17 cellular contexts compared by ENCODE assay signal in the genomic region with DNA sequence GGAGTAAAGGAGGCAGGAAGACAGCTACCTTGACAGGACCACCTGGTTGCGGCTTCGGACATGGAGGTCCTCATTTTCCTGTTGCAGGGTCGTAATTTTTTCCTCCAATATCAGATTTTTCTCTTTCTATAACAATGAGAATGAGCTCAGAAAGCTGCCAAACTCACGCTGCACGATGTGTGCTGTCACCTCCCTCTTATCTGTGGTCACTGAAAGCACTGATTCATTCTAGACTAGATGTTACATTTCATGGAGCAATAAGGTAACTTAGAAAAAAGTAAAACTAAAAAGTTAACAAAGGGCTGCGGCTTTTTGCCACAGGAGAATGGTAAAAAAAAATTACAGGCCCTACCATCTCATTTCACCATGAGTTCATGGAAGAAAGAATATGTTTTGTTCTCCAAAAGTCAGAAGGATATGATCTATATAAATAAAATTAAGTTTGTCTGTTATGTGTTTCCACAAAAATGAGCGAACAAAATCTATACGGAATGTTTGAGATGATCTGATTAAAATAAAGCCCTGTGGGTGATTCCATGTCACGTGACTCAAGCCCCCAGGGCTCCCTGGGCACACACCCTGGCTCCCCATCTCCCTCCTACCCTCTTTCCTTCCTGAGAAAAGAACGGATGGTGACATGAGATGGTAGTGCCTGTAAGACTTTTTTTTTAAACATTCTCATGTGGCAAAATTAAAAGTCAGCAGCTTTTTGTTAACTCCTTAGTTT. TPM values are rescaled to one million over a fixed set of nuclear protein-coding genes. Genes with fewer than 3 reads are reported as not detected.
DNase-seq lines count a peak whose midpoint lies in the region; ATAC-seq lines count a peak whose summit lies in the region.
"Had no signal": no experiment of that assay in that cellular context is flagged by ENCODE, and none has a peak within 500 bp of the region (broad histone marks: within the 10 kb centered on the region; RNA-seq: fewer than 3 reads in every experiment).

No MANE protein-coding gene starts in this region.

- H2AK5ac ChIP-seq in mesenchymal stem cell (ENCODE audit: low read length, severe bottlenecking), result no peak overlapping the region

- no peaks in the 10 kb centered on the region for H3K27me3 Mint-ChIP-seq in activated naive CD8-positive, alpha-beta T cell
- H3K27me3 Mint-ChIP-seq in activated naive CD8-positive, alpha-beta T cell treated with anti-CD3 and anti-CD28 coated beads, Interleukin-2, amount 50 U/mL, for 24 hours, result no peaks in the 10 kb centered on the region
- H3K27me3 Mint-ChIP-seq: CD4-positive, CD25-positive, alpha-beta regulatory T cell had no signal

- H3K27ac ChIP-seq in mesenchymal stem cell (ENCODE audit: low read length, poor library complexity, severe bottlenecking), result no peak overlapping the region

- H4K8ac ChIP-seq in mesenchymal stem cell (ENCODE audit: low read length), result no peak overlapping the region

- H2AFZ ChIP-seq in mesenchymal stem cell (ENCODE audit: low read depth, low read length), result no peak overlapping the region

- H3K18ac ChIP-seq in mesenchymal stem cell (ENCODE audit: low read depth in 1 of 2, low read length in 2 of 2), result no peak overlapping the region

- no peak overlapping the region for H3K4me3 ChIP-seq in mesenchymal stem cell (ENCODE audit: insufficient read depth in 1 of 2, low read depth in 1 of 2, low read length in 2 of 2)
- H3K4me3 ChIP-seq: MG63 had no signal

- ATAC-seq in activated naive CD8-positive, alpha-beta T cell treated with anti-CD3 and anti-CD28 coated beads, Interleukin-2, amount 50 U/mL, for 24 hours, result no peak
- no peak for ATAC-seq in GM21619 (IDR thresholded peaks at IDR 0.05; ENCODE audit: unreplicated experiment)
- ATAC-seq: Right ventricle myocardium inferior had no signal

- no peak overlapping the region for H3K4me3 Mint-ChIP-seq in activated naive CD8-positive, alpha-beta T cell
- H3K4me3 Mint-ChIP-seq in activated naive CD8-positive, alpha-beta T cell treated with anti-CD3 and anti-CD28 coated beads, Interleukin-2, amount 50 U/mL, for 24 hours, result no peak overlapping the region
- H3K4me3 Mint-ChIP-seq: CD4-positive, CD25-positive, alpha-beta regulatory T cell; HFFc6 had no signal

- peaks cover 7% of the 10 kb centered on the region for H3K9me3 Mint-ChIP-seq in activated naive CD8-positive, alpha-beta T cell (ENCODE audit: low read depth)
- H3K9me3 Mint-ChIP-seq in activated naive CD8-positive, alpha-beta T cell treated with anti-CD3 and anti-CD28 coated beads, Interleukin-2, amount 50 U/mL, for 24 hours, result peaks cover 8% of the 10 kb centered on the region

- H2BK15ac ChIP-seq in mesenchymal stem cell (ENCODE audit: low read depth, poor library complexity, severe bottlenecking), result no peak overlapping the region

- no peak overlapping the region for H2BK12ac ChIP-seq in mesenchymal stem cell (ENCODE audit: low read length in 2 of 2)

- H3K4me1 Mint-ChIP-seq in activated naive CD8-positive, alpha-beta T cell (ENCODE audit: low read depth), result peaks cover 23% of the 10 kb centered on the region
- peaks cover 10% of the 10 kb centered on the region for H3K4me1 Mint-ChIP-seq in activated naive CD8-positive, alpha-beta T cell treated with anti-CD3 and anti-CD28 coated beads, Interleukin-2, amount 50 U/mL, for 24 hours

- no peak overlapping the region for H2BK120ac ChIP-seq in mesenchymal stem cell (ENCODE audit: low read depth, low read length)

- H3K9ac ChIP-seq in mesenchymal stem cell (ENCODE audit: low read length), result no peak overlapping the region

- no peak overlapping the region for H2BK5ac ChIP-seq in mesenchymal stem cell (ENCODE audit: low read depth, low read length, poor library complexity, severe bottlenecking)

- peaks cover 24% of the 10 kb centered on the region for H3K36me3 Mint-ChIP-seq in activated naive CD8-positive, alpha-beta T cell
- H3K36me3 Mint-ChIP-seq in activated naive CD8-positive, alpha-beta T cell treated with anti-CD3 and anti-CD28 coated beads, Interleukin-2, amount 50 U/mL, for 24 hours (ENCODE audit: low read depth), result peaks cover 22% of the 10 kb centered on the region

- H3K4me1 ChIP-seq in mesenchymal stem cell (ENCODE audit: control insufficient read depth, insufficient read depth, low read depth, low read length), result no peaks in the 10 kb centered on the region

- 100% methylated on average over 3 of the region's 10 CpGs for WGBS in mesenchymal stem cell

- no peak overlapping the region for H3K23ac ChIP-seq in mesenchymal stem cell (ENCODE audit: low read length in 2 of 2)

- H3K14ac ChIP-seq in mesenchymal stem cell (ENCODE audit: low read length in 2 of 2), result no peak overlapping the region

- H3K36me3 ChIP-seq in mesenchymal stem cell (ENCODE audit: control insufficient read depth in 1 of 2, insufficient read depth in 2 of 2, low read depth in 1 of 2, low read length in 2 of 2), result peaks cover 0 to 5% of the 10 kb centered on the region in 2 experiments
- H3K36me3 ChIP-seq: MG63 had no signal

- DNase-seq in activated naive CD8-positive, alpha-beta T cell treated with anti-CD3 and anti-CD28 coated beads, Interleukin-2, amount 50 U/mL, for 24 hours, result no peak
- DNase-seq in activated CD8-positive, alpha-beta memory T cell treated with anti-CD3 and anti-CD28 coated beads, Interleukin-2, amount 50 U/mL, for 48 hours, result peak; percentile 44
- peak; percentile 13 for DNase-seq in mesenchymal stem cell
- no peak for DNase-seq in superior temporal gyrus (ENCODE audit: extremely low spot score)
- DNase-seq in SKM-1 (lab: John Stamatoyannopoulos, UW; ENCODE audit: unreplicated experiment), result no peak
- no peak for DNase-seq in NCI-H774 (lab: John Stamatoyannopoulos, UW)
- DNase-seq: CD4-positive, CD25-positive, alpha-beta regulatory T cell; DMS79 treated with DMSO at 0.1 percent for 48 hours; GDM1; KG1; MG63; NCI-H1694 treated with DMSO at 0.1 percent for 48 hours; NCI-H446 had no signal

- H3K9me3 ChIP-seq in mesenchymal stem cell (ENCODE audit: control insufficient read depth, low read length), result peaks cover 7% of the 10 kb centered on the region
- H3K9me3 ChIP-seq: MG63 had no signal

- H3K27me3 ChIP-seq in mesenchymal stem cell (ENCODE audit: control insufficient read depth in 1 of 2, insufficient read depth in 1 of 2, low read length in 2 of 2), result peaks cover 0 to 7% of the 10 kb centered on the region in 2 experiments
- H3K27me3 ChIP-seq: MG63 had no signal

- H3K79me1 ChIP-seq in mesenchymal stem cell (replicated peaks; ENCODE audit: low read length, poor library complexity, severe bottlenecking), result no peaks in the 10 kb centered on the region

- H3K4me2 ChIP-seq in mesenchymal stem cell (ENCODE audit: low read length, poor library complexity, severe bottlenecking), result no peak overlapping the region

- H3K27ac Mint-ChIP-seq in activated naive CD8-positive, alpha-beta T cell, result peak overlapping the region; percentile 28
- H3K27ac Mint-ChIP-seq in activated naive CD8-positive, alpha-beta T cell treated with anti-CD3 and anti-CD28 coated beads, Interleukin-2, amount 50 U/mL, for 24 hours, result no peak overlapping the region
- H3K27ac Mint-ChIP-seq: HFFc6 had no signal

- H3K4ac ChIP-seq in mesenchymal stem cell (ENCODE audit: low read depth in 1 of 2, low read length in 2 of 2), result no peak overlapping the region

- H4K91ac ChIP-seq in mesenchymal stem cell (ENCODE audit: low read length), result no peak overlapping the region

RNA-seq across cellular contexts. Expression of gene ANXA6, which starts 26.9 kb away (rescaled TPM):
- 338 TPM for polyA plus RNA-seq in mesenchymal stem cell (2013, experiment 1 of 2)
- 340 TPM for polyA plus RNA-seq in mesenchymal stem cell (2013, experiment 2 of 2)

RNA-seq across cellular contexts. Expression of gene CCDC69, which starts 39.4 kb away (rescaled TPM):
- 11.2 TPM for polyA plus RNA-seq in mesenchymal stem cell (2013, experiment 1 of 2)
- polyA plus RNA-seq in mesenchymal stem cell (2013, experiment 2 of 2), result 10.8 TPM

Comparison
In these comparisons a context has a peak if more than half of its experiments do, and no peak if none do; other contexts are left out.
1. DNase-seq: peak in activated CD8-positive, alpha-beta memory T cell treated with anti-CD3 and anti-CD28 coated beads, Interleukin-2, amount 50 U/mL, for 48 hours (single experiment) and mesenchymal stem cell (single experiment); none in activated naive CD8-positive, alpha-beta T cell treated with anti-CD3 and anti-CD28 coated beads, Interleukin-2, amount 50 U/mL, for 24 hours (single experiment), superior temporal gyrus (single experiment), SKM-1 (single experiment) and NCI-H774 (single experiment).